In the genomic region with DNA sequence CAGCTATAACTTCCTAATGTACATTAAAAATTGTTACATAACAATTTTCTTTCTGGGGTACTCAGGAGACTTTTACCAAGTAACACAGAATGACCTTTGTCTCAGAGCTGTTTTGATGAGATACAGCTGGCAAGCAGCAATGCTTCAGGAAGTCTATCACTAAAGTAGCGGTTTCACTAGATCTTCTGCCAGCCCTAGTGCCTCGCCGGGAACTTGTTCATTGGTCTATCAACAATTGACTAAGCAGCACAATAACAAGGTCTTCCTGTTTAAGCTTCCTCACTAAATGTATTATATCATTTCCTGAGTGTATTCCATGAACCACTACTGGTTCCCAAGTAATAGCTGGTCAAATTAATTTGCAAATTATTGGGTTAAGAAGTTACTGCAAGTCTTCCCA, we compare ENCODE assay signal across 8 cellular contexts.
DNase-seq lines count a peak whose midpoint lies in the region; ATAC-seq and TF ChIP-seq lines count a peak whose summit lies in the region.

No MANE protein-coding gene starts in this region.

- peaks cover 50% of the 10 kb centered on the region for H3K4me1 Mint-ChIP-seq in activated CD4-positive, alpha-beta T cell treated with anti-CD3 and anti-CD28 coated beads for 36 hours

- POLR2A ChIA-PET in activated CD4-positive, alpha-beta T cell treated with anti-CD3 and anti-CD28 coated beads for 36 hours (lab: Charles Lee), result interaction anchor here (1.2 kb wide), 1 partner anchor 30 kb away, joined by 3 read pairs; no protein-coding TSS in a partner anchor

- TF ChIP-seq CTCF in epithelial cell of esophagus (IDR thresholded peaks at IDR 0.05; ENCODE audit: insufficient read depth, low read depth, low read length, missing control alignments), result no peak

- H3K27me3 Mint-ChIP-seq in activated CD4-positive, alpha-beta T cell treated with anti-CD3 and anti-CD28 coated beads for 36 hours, result no peaks in the 10 kb centered on the region

- intact Hi-C loops in activated CD4-positive, alpha-beta T cell treated with anti-CD3 and anti-CD28 coated beads for 36 hours (cut with DNase I, micrococcal nuclease), result loop anchor here in 1 of 2 experiments (2.0 kb wide), 1 partner anchor 30 kb away; no protein-coding TSS in a partner anchor

- peaks cover 49% of the 10 kb centered on the region for H3K36me3 Mint-ChIP-seq in activated CD4-positive, alpha-beta T cell treated with anti-CD3 and anti-CD28 coated beads for 36 hours (ENCODE audit: low read depth)

- TF ChIP-seq POLR2A in GM18505 (IDR thresholded peaks at IDR 0.05; ENCODE audit: borderline replicate concordance, extremely low read depth, insufficient read depth, insufficient read length), result no peak

- no peak overlapping the region for H3K4me3 ChIP-seq in epithelial cell of esophagus (ENCODE audit: low read length)

- CTCF ChIA-PET in activated CD4-positive, alpha-beta T cell treated with anti-CD3 and anti-CD28 coated beads for 36 hours (lab: Charles Lee), result interaction anchor here (0.8 to 2.5 kb wide), 4 partner anchors 9 to 70 kb away, joined by 3 to 8 read pairs (median 5); no protein-coding TSS in a partner anchor

- no peaks in the 10 kb centered on the region for H3K9me3 Mint-ChIP-seq in activated CD4-positive, alpha-beta T cell treated with anti-CD3 and anti-CD28 coated beads for 36 hours (ENCODE audit: low read depth)

- H3K4me3 Mint-ChIP-seq in activated CD4-positive, alpha-beta T cell treated with anti-CD3 and anti-CD28 coated beads for 36 hours, result peak overlapping the region; percentile 17

- H3K27ac Mint-ChIP-seq in activated CD4-positive, alpha-beta T cell treated with anti-CD3 and anti-CD28 coated beads for 36 hours, result peak overlapping the region; percentile 51

- peak; percentile 60 for DNase-seq in activated CD4-positive, alpha-beta T cell treated with anti-CD3 and anti-CD28 coated beads for 36 hours
- DNase-seq in epithelial cell of esophagus (ENCODE audit: low read depth) (peak; percentile 33), A172 (ENCODE audit: low spot score) (no peak), H4 (ENCODE audit: low spot score) (no peak), NCI-H69 (lab: John Stamatoyannopoulos, UW) (no peak)
- peak; percentile 34 to 36 for DNase-seq in stimulated activated CD4-positive, alpha-beta T cell treated with anti-CD3 and anti-CD28 coated beads, Interleukin-2, amount 100 ng/mL, for 24 hours

- ATAC-seq in GM18505 (IDR thresholded peaks at IDR 0.05; ENCODE audit: unreplicated experiment) (peak; percentile 45), HG03060 (IDR thresholded peaks at IDR 0.05; ENCODE audit: low read depth, unreplicated experiment) (peak; percentile 60)
- ATAC-seq in activated CD4-positive, alpha-beta T cell treated with anti-CD3 and anti-CD28 coated beads for 36 hours, result peak; percentile 84

Comparison
In these comparisons a context has a peak if more than half of its experiments do, and no peak if none do; other contexts are left out.
1. DNase-seq: peak in activated CD4-positive, alpha-beta T cell treated with anti-CD3 and anti-CD28 coated beads for 36 hours (single experiment), epithelial cell of esophagus (single experiment) and stimulated activated CD4-positive, alpha-beta T cell treated with anti-CD3 and anti-CD28 coated beads, Interleukin-2, amount 100 ng/mL, for 24 hours (2 of 2); none in A172 (single experiment), H4 (single experiment) and NCI-H69 (single experiment).
2. Peak in every context shown above with its lines, with median percentiles within 50 percentile points of each other: ATAC-seq.